8 cellular contexts compared by ENCODE assay signal in genomic region chr9:95004452-95005275, GRCh38.
DNase-seq lines count a peak whose midpoint lies in the region; ATAC-seq and TF ChIP-seq lines count a peak whose summit lies in the region.

No MANE protein-coding gene starts in this region.

- H3K4me3 Mint-ChIP-seq in CD4-positive, alpha-beta T cell, result no peak overlapping the region
- H3K4me3 Mint-ChIP-seq in mesothelial cell of epicardium, result peak overlapping the region; percentile 71

- POLR2A ChIA-PET in CD4-positive, alpha-beta T cell (lab: Charles Lee), result no interaction called here

- peaks cover 14% of the 10 kb centered on the region for H3K4me1 Mint-ChIP-seq in CD4-positive, alpha-beta T cell (ENCODE audit: low read depth)
- peaks cover 63% of the 10 kb centered on the region for H3K4me1 Mint-ChIP-seq in mesothelial cell of epicardium

- TF ChIP-seq CTCF in CD4-positive, alpha-beta T cell (IDR thresholded peaks at IDR 0.05), result no peak
- TF ChIP-seq CTCF in GM20000 (IDR thresholded peaks at IDR 0.05; ENCODE audit: extremely low read depth, missing control alignments) (no peak), LNCaP clone FGC (IDR thresholded peaks at IDR 0.05; ENCODE audit: control insufficient read depth, extremely low read depth, insufficient read depth) (no peak), mesothelial cell of epicardium (IDR thresholded peaks at IDR 0.05; ENCODE audit: unreplicated experiment) (no peak)

- peak overlapping the region; percentile 98 for H3K9ac ChIP-seq in endocrine pancreas (ENCODE audit: control insufficient read depth, insufficient read depth, low read length)

- peaks cover 9% of the 10 kb centered on the region for H3K4me1 ChIP-seq in endocrine pancreas (ENCODE audit: control insufficient read depth, insufficient read depth, low read length)
- H3K4me1 ChIP-seq in thymus (ENCODE audit: control insufficient read depth, insufficient read depth, low read length), result peaks cover 4% of the 10 kb centered on the region

- peak in 3 of 10 experiments; percentile 6 to 15 (median 7) for DNase-seq in CD4-positive, alpha-beta T cell
- DNase-seq in GM20000 (ENCODE audit: low spot score) (peak; percentile 85), LNCaP clone FGC (ENCODE audit: low read depth) (no peak), mesothelial cell of epicardium (ENCODE audit: low spot score in 2 of 2, unreplicated experiment in 2 of 2) (peak; percentile 30 to 59)
- DNase-seq in activated CD4-positive, alpha-beta T cell treated with anti-CD3 and anti-CD28 coated beads for 48 hours, result peak; percentile 41

- ATAC-seq in CD4-positive, alpha-beta T cell (ENCODE audit: poor library complexity), result peak; percentile 70
- ATAC-seq in GM18861 (IDR thresholded peaks at IDR 0.05; ENCODE audit: unreplicated experiment), result no peak

- H3K27ac Mint-ChIP-seq in CD4-positive, alpha-beta T cell, result no peak overlapping the region
- H3K27ac Mint-ChIP-seq in mesothelial cell of epicardium, result peak overlapping the region; percentile 93

- H3K27ac ChIP-seq in CD4-positive, alpha-beta T cell (ENCODE audit: low read depth, low read length), result no peak overlapping the region
- peak overlapping the region; percentile 86 for H3K27ac ChIP-seq in thymus (ENCODE audit: low read depth)

- CTCF ChIA-PET in CD4-positive, alpha-beta T cell (lab: Charles Lee), result no interaction called here

- H3K9me3 ChIP-seq in CD4-positive, alpha-beta T cell (ENCODE audit: control insufficient read depth, low read length), result no peaks in the 10 kb centered on the region
- no peaks in the 10 kb centered on the region for H3K9me3 ChIP-seq in endocrine pancreas (ENCODE audit: control insufficient read depth, low read length)
- no peaks in the 10 kb centered on the region for H3K9me3 ChIP-seq in thymus (ENCODE audit: control insufficient read depth)

- H3K4me3 ChIP-seq in LNCaP clone FGC (ENCODE audit: low read depth, low read length) (peak overlapping the region; percentile 82), endocrine pancreas (ENCODE audit: control insufficient read depth, insufficient read depth, low read length) (peak overlapping the region; percentile 84), thymus (ENCODE audit: low read length) (peak overlapping the region; percentile 63)

- intact Hi-C loops in CD4-positive, alpha-beta T cell (cut with DNase I, micrococcal nuclease), result loop anchor here in 1 of 2 experiments (10.0 kb wide), 1 partner anchor 130 kb away; no protein-coding TSS in a partner anchor

- H3K27me3 Mint-ChIP-seq in CD4-positive, alpha-beta T cell, result peaks cover 48% of the 10 kb centered on the region
- H3K27me3 Mint-ChIP-seq in mesothelial cell of epicardium (ENCODE audit: low read depth), result no peaks in the 10 kb centered on the region

- H3K36me3 ChIP-seq in endocrine pancreas (ENCODE audit: control insufficient read depth, insufficient read depth, low read length) (peaks cover 2% of the 10 kb centered on the region), thymus (ENCODE audit: control insufficient read depth, insufficient read depth) (no peaks in the 10 kb centered on the region)

- no peaks in the 10 kb centered on the region for H3K9me3 Mint-ChIP-seq in CD4-positive, alpha-beta T cell
- no peaks in the 10 kb centered on the region for H3K9me3 Mint-ChIP-seq in mesothelial cell of epicardium

- H3K27me3 ChIP-seq in CD4-positive, alpha-beta T cell (ENCODE audit: control insufficient read depth, insufficient read depth, low read length), result peaks cover 45% of the 10 kb centered on the region
- H3K27me3 ChIP-seq in endocrine pancreas (ENCODE audit: control insufficient read depth, insufficient read depth, low read length) (no peaks in the 10 kb centered on the region), thymus (ENCODE audit: control insufficient read depth, insufficient read depth) (peaks cover 23% of the 10 kb centered on the region)

- no peaks in the 10 kb centered on the region for H3K36me3 Mint-ChIP-seq in CD4-positive, alpha-beta T cell (ENCODE audit: low read depth)
- H3K36me3 Mint-ChIP-seq in mesothelial cell of epicardium, result peaks cover 3% of the 10 kb centered on the region

- WGBS in thymus, result under 1% methylated on average over 130 of the region's 130 CpGs
